8 cellular contexts compared by ENCODE assay signal in the genomic region with DNA sequence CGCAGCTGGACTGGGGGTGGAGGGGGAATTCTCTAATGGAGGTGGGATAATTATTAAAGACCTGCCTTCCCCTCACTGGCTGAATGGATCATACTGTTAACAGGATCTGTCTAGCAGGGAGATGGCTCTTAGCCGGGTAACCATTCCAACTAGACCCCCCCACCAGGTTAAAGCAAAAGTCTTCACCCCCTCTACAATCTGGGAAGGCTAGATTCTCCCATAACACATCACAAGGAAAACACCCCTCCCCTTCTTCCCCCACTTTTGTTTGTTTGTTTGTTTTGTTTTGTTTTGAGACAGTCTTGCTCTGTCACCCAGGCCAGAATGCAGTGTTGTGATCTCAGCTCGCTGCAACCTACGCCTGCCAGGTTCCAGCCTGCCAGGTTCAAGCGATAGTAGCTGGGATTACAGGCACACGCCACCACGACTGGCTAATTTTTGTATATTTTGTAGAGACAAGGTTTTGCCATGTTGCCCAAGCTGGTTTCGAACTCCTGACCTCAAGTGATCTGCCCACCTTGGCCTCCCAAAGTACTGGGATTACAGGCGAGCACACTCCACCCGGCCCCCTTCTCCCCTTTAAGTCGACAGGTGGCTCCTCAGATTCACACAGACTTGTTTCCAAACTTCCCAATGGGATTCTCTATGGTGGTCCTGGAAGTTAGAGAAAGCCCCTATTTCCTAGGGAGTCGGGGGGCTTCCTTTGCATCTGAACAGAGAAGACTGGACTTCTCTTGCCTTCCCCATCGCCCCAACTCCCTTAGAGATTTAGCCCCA. TPM values are rescaled to one million over a fixed set of nuclear protein-coding genes. Genes with fewer than 3 reads are reported as not detected.
DNase-seq lines count a peak whose midpoint lies in the region; ATAC-seq and TF ChIP-seq lines count a peak whose summit lies in the region.

No MANE protein-coding gene starts in this region.

- no peak for ATAC-seq in HG03571 (IDR thresholded peaks at IDR 0.05; ENCODE audit: unreplicated experiment)
- ATAC-seq in GM18520 (IDR thresholded peaks at IDR 0.05; ENCODE audit: unreplicated experiment): no peak

- WGBS in prostate gland: 33% methylated on average over 13 of the region's 13 CpGs

- no peak overlapping the region for H3K27ac ChIP-seq in SJSA1
- peak overlapping the region; percentile 98 for H3K27ac ChIP-seq in prostate gland

- H3K4me1 ChIP-seq in SJSA1 (replicated peaks) (peaks cover 43% of the 10 kb centered on the region), prostate gland (replicated peaks) (peaks cover 26% of the 10 kb centered on the region)

- H3K36me3 ChIP-seq in SJSA1 (peaks cover 18% of the 10 kb centered on the region), prostate gland (peaks cover 0 to 9% of the 10 kb centered on the region in 2 donors)

- H3K4me3 ChIP-seq in GM12864 (ENCODE audit: low read depth, low read length) (peak overlapping the region; percentile 89), SJSA1 (peak overlapping the region; percentile 55), fibroblast of mammary gland (ENCODE audit: control insufficient read depth, low read depth, low read length) (peak overlapping the region; percentile 83), prostate gland (peak overlapping the region; percentile 68 to 85)

- TF ChIP-seq POLR2A in prostate gland (IDR thresholded peaks at IDR 0.05): no peak

- DNase-seq in GM12864 (ENCODE audit: low read depth) (no peak), SJSA1 (ENCODE audit: low read depth in 1 of 2, low spot score in 2 of 2) (no peak), fibroblast of mammary gland (ENCODE audit: low read depth) (no peak), prostate gland (ENCODE audit: low spot score) (no peak), AG08395 (ENCODE audit: low spot score) (no peak), cortex of kidney (lab: John Stamatoyannopoulos, UW) (no peak)

- H3K9me3 ChIP-seq in SJSA1 (replicated peaks) (no peaks in the 10 kb centered on the region), prostate gland (no peaks in the 10 kb centered on the region)

- no peak for TF ChIP-seq CTCF in GM12864 (IDR thresholded peaks at IDR 0.05; ENCODE audit: low read depth, low read length, missing control alignments)
- no peak for TF ChIP-seq CTCF in fibroblast of mammary gland (conservative IDR thresholded peaks at IDR 0.05; ENCODE audit: control insufficient read depth, insufficient read depth, low read depth, low read length)
- no peak for TF ChIP-seq CTCF in prostate gland (IDR thresholded peaks at IDR 0.05)

- H3K27me3 ChIP-seq in SJSA1 (replicated peaks) (no peaks in the 10 kb centered on the region), prostate gland (replicated peaks; ENCODE audit: insufficient read depth) (no peaks in the 10 kb centered on the region)

- intact Hi-C loops in prostate gland (cut with DNase I): loop anchor here (5.0 to 10.0 kb wide), 3 partner anchors 41 to 451 kb away; a partner anchor contains a TSS

RNA-seq across cellular contexts. Expression of a gene that starts 3.5 kb away (rescaled TPM):
- 13.7 and 15.2 TPM in 2 replicates for total RNA-seq in SJSA1 (2014; rRNA removed; shearing (Covaris generic))
- total RNA-seq in prostate gland: 100 to 1,000 TPM in 1 of 2 donors, 10 to 100 TPM in 1; 48.7 to 143 TPM

RNA-seq across cellular contexts. Expression of a gene that starts 12.1 kb away (rescaled TPM):
- 382 and 483 TPM in 2 replicates for total RNA-seq in SJSA1 (2014; rRNA removed; shearing (Covaris generic))
- 100 to 1,000 TPM; 372 to 401 TPM for total RNA-seq in prostate gland

RNA-seq across cellular contexts. Expression of a gene that starts 54.4 kb away (rescaled TPM):
- 84.7 and 112 TPM in 2 replicates for total RNA-seq in SJSA1 (2014; rRNA removed; shearing (Covaris generic))
- 100 to 1,000 TPM in 1 of 2 donors, 10 to 100 TPM in 1; 94.6 to 125 TPM for total RNA-seq in prostate gland
